Comparison of ENCODE assay signal across 30 cellular contexts in genomic region chr10:94683214-94684054, GRCh38. TPM values are rescaled to one million over a fixed set of nuclear protein-coding genes. Genes with fewer than 3 reads are reported as not detected.
A peak's percentile ranks its signal among the peaks of the same experiment; 100 is the strongest.
DNase-seq lines count a peak whose midpoint lies in the region; ATAC-seq and TF ChIP-seq lines count a peak whose summit lies in the region.
"Had no signal": no experiment of that assay in that cellular context is flagged by ENCODE, and none has a peak within 500 bp of the region (broad histone marks: within the 10 kb centered on the region; RNA-seq: fewer than 3 reads in every experiment).

Gene CYP2C18 (plus strand): TSS chr10:94683729. CDS start chr10:94683820, 91 bp downstream.

- ATAC-seq in Panc1 (peak; percentile 65; the same call in 1 of the 2 replicates), foreskin keratinocyte (peak; percentile 32)
- no peak for ATAC-seq in natural killer cell treated with Interleukin-12 subunit alpha and Interleukin-12 subunit beta and Interleukin-15 and Interleukin-18, amount 100 ng/mL, for 72 hours
- ATAC-seq: HCT116; sciatic nerve; stimulated activated naive B cell treated with anti-CD40 and anti-IgM and Interleukin-4, amounts not matched to agents 10 μg/mL and 1 μg/mL and 100 μg/mL, for 72 hours had no signal

- no peaks in the 10 kb centered on the region for H3K9me3 Mint-ChIP-seq in type B pancreatic cell
- peaks cover 6% of the 10 kb centered on the region for H3K9me3 Mint-ChIP-seq in natural killer cell treated with Interleukin-12 subunit alpha and Interleukin-12 subunit beta and Interleukin-15 and Interleukin-18, amount 100 ng/mL, for 72 hours

- H3K27ac Mint-ChIP-seq in type B pancreatic cell: peak within 1 kb of the TSS; percentile 26
- H3K27ac Mint-ChIP-seq in natural killer cell treated with Interleukin-12 subunit alpha and Interleukin-12 subunit beta and Interleukin-15 and Interleukin-18, amount 100 ng/mL, for 72 hours: no peak within 1 kb of the TSS
- H3K27ac Mint-ChIP-seq: stimulated activated naive B cell treated with anti-CD40 and anti-IgM and Interleukin-4, amounts not matched to agents 10 μg/mL and 1 μg/mL and 100 μg/mL, for 72 hours had no signal

- intact Hi-C loops in Panc1 (cut with micrococcal nuclease; ENCODE audit: unreplicated experiment): no loop called here
- intact Hi-C loops in uterus (cut with DNase I; ENCODE audit: low total_unique reads): no loop called here

- H3K27me3 ChIP-seq in Panc1 (ENCODE audit: control insufficient read depth, insufficient read depth, low read length) (peaks cover 4% of the 10 kb centered on the region; the same call in 1 of the 2 replicates), foreskin keratinocyte (no peaks in the 10 kb centered on the region), uterus (no peaks in the 10 kb centered on the region)
- H3K27me3 ChIP-seq: BE2C, testis had no signal

- H3K4me1 ChIP-seq in Panc1 (ENCODE audit: control insufficient read depth, insufficient read depth, low read length) (no peaks in the 10 kb centered on the region), foreskin keratinocyte (no peaks in the 10 kb centered on the region), uterus (no peaks in the 10 kb centered on the region)
- H3K4me1 ChIP-seq: BE2C, testis had no signal

- POLR2A ChIA-PET in Panc1 (lab: Charles Lee): no interaction called here

- no peaks in the 10 kb centered on the region for H3K36me3 Mint-ChIP-seq in type B pancreatic cell
- no peaks in the 10 kb centered on the region for H3K36me3 Mint-ChIP-seq in natural killer cell treated with Interleukin-12 subunit alpha and Interleukin-12 subunit beta and Interleukin-15 and Interleukin-18, amount 100 ng/mL, for 72 hours
- H3K36me3 Mint-ChIP-seq: stimulated activated naive B cell treated with anti-CD40 and anti-IgM and Interleukin-4, amounts not matched to agents 10 μg/mL and 1 μg/mL and 100 μg/mL, for 72 hours had no signal

- no peaks in the 10 kb centered on the region for H3K4me1 Mint-ChIP-seq in type B pancreatic cell (ENCODE audit: unreplicated experiment)
- no peaks in the 10 kb centered on the region for H3K4me1 Mint-ChIP-seq in natural killer cell treated with Interleukin-12 subunit alpha and Interleukin-12 subunit beta and Interleukin-15 and Interleukin-18, amount 100 ng/mL, for 72 hours (ENCODE audit: low read depth in 2 of 2)
- H3K4me1 Mint-ChIP-seq: stimulated activated naive B cell treated with anti-CD40 and anti-IgM and Interleukin-4, amounts not matched to agents 10 μg/mL and 1 μg/mL and 100 μg/mL, for 72 hours had no signal

- no peak within 1 kb of the TSS for H3K4me3 Mint-ChIP-seq in type B pancreatic cell
- no peak within 1 kb of the TSS for H3K4me3 Mint-ChIP-seq in natural killer cell treated with Interleukin-12 subunit alpha and Interleukin-12 subunit beta and Interleukin-15 and Interleukin-18, amount 100 ng/mL, for 72 hours
- H3K4me3 Mint-ChIP-seq: stimulated activated naive B cell treated with anti-CD40 and anti-IgM and Interleukin-4, amounts not matched to agents 10 μg/mL and 1 μg/mL and 100 μg/mL, for 72 hours had no signal

- no TSS peak for BruUV-seq in Panc1 (replicated peaks; lab: Mats Ljungman, UMichigan)

- in situ Hi-C loops in Panc1 (cut with HindIII; ENCODE audit: low pct_unique_long_range_greater_than_20kb, low sequenced_read_pairs): no loop called here

- no peak for DNase-seq in Panc1 (ENCODE audit: low read depth, low spot score)
- no peak for DNase-seq in foreskin keratinocyte
- DNase-seq in mucosa of gallbladder (ENCODE audit: low spot score): peak; percentile 23
- no peak for DNase-seq in type B pancreatic cell (ENCODE audit: extremely low spot score, unreplicated experiment)
- no peak for DNase-seq in NCI-H2196 treated with DMSO at 0.1 percent for 48 hours (lab: John Stamatoyannopoulos, UW; ENCODE audit: unreplicated experiment)
- DNase-seq in DMS153 treated with DMSO at 0.1 percent for 48 hours (lab: John Stamatoyannopoulos, UW; ENCODE audit: unreplicated experiment): no peak
- no peak for DNase-seq in natural killer cell treated with Interleukin-12 subunit alpha and Interleukin-12 subunit beta and Interleukin-15 and Interleukin-18, amount 100 ng/mL, for 72 hours (ENCODE audit: low spot score)
- DNase-seq in uterus: no peak
- DNase-seq: ACHN; activated CD4-positive, alpha-beta T cell treated with anti-CD3 and anti-CD28 coated beads for 48 hours; activated gamma-delta T cell; activated T-cell treated with anti-CD3 and anti-CD28 coated beads, Interleukin-2, amount 50 U/mL, for 1 hour; BE2C; DMS153; glutamatergic neuron; islet precursor cell; Kasumi-1; MV-4-11; NCI-H1694; NCI-H2171 treated with DMSO at 0.1 percent for 48 hours; posterior cingulate gyrus; SIG-M5; stimulated activated naive B cell treated with anti-CD40 and anti-IgM and Interleukin-4, amounts not matched to agents 10 μg/mL and 1 μg/mL and 100 μg/mL, for 72 hours; testis had no signal

- H3K36me3 ChIP-seq in Panc1 (ENCODE audit: control insufficient read depth, insufficient read depth, low read length) (no peaks in the 10 kb centered on the region), uterus (no peaks in the 10 kb centered on the region)
- H3K36me3 ChIP-seq: BE2C had no signal

- H3K9me3 ChIP-seq in Panc1 (ENCODE audit: control insufficient read depth, insufficient read depth, low read depth, low read length) (no peaks in the 10 kb centered on the region), uterus (peaks cover 0 to 4% of the 10 kb centered on the region in 2 donors)
- H3K9me3 ChIP-seq: BE2C, testis had no signal

- H3K4me3 ChIP-seq in Panc1 (ENCODE audit: low read depth in 2 of 2, low read length in 2 of 2): no peak within 1 kb of the TSS
- no peak within 1 kb of the TSS for H3K4me3 ChIP-seq in uterus
- H3K4me3 ChIP-seq: testis had no signal

- no peak within 1 kb of the TSS for H3K27ac ChIP-seq in Panc1 (ENCODE audit: low read length)
- no peak within 1 kb of the TSS for H3K27ac ChIP-seq in foreskin keratinocyte
- H3K27ac ChIP-seq in uterus: no peak within 1 kb of the TSS
- H3K27ac ChIP-seq: testis, VCaP had no signal

- CTCF ChIA-PET in Panc1 (lab: Charles Lee): interaction anchor here (0.7 kb wide), 1 partner anchor 63 kb away, joined by 3 read pairs; no protein-coding TSS in a partner anchor

- TF ChIP-seq CTCF in Panc1 (IDR thresholded peaks at IDR 0.05) (no peak), foreskin keratinocyte (conservative IDR thresholded peaks at IDR 0.05) (no peak), type B pancreatic cell (conservative IDR thresholded peaks at IDR 0.05) (no peak), uterus (IDR thresholded peaks at IDR 0.05) (no peak)

- H3K27me3 Mint-ChIP-seq in type B pancreatic cell: no peaks in the 10 kb centered on the region
- no peaks in the 10 kb centered on the region for H3K27me3 Mint-ChIP-seq in natural killer cell treated with Interleukin-12 subunit alpha and Interleukin-12 subunit beta and Interleukin-15 and Interleukin-18, amount 100 ng/mL, for 72 hours

- no peak for TF ChIP-seq POLR2A in uterus (IDR thresholded peaks at IDR 0.05)

RNA-seq across cellular contexts. Expression of gene CYP2C18, which starts in this region (rescaled TPM):
- not detected for total RNA-seq in Panc1 (2021; ENCODE audit: unreplicated experiment)
- not detected for polyA plus RNA-seq in Panc1 (2012; ENCODE audit: insufficient read length)
- total RNA-seq in foreskin keratinocyte: not detected in 2 replicates
- polyA plus RNA-seq in foreskin keratinocyte: not detected in 2 replicates
- total RNA-seq in mucosa of gallbladder: 45.8 TPM
- total RNA-seq in type B pancreatic cell (ENCODE audit: low replicate concordance): 1.8 and 2.0 TPM in 2 replicates
- not detected for total RNA-seq in natural killer cell treated with Interleukin-12 subunit alpha and Interleukin-12 subunit beta and Interleukin-15 and Interleukin-18, amount 100 ng/mL, for 72 hours
- total RNA-seq in uterus: not detected
- total RNA-seq: activated CD8-positive, alpha-beta memory T cell treated with anti-CD3 and anti-CD28 coated beads for 36 hours; endothelial cell of umbilical vein; lung microvascular endothelial cell; sciatic nerve had no signal
- polyA plus RNA-seq: endothelial cell of umbilical vein had no signal

Comparison
In these comparisons a context has a peak if more than half of its experiments do, and no peak if none do; other contexts are left out.
1. RNA of gene CYP2C18 (total RNA-seq): 45.8 TPM in mucosa of gallbladder (single experiment); 1.8 to 2.0 TPM in type B pancreatic cell, not detected in natural killer cell treated with Interleukin-12 subunit alpha and Interleukin-12 subunit beta and Interleukin-15 and Interleukin-18, amount 100 ng/mL, for 72 hours, not detected in Panc1 (single experiment), not detected in foreskin keratinocyte and not detected in uterus; every median in the first group is over 10 times any median in the second.
2. Peak in ATAC-seq in Panc1; RNA of the gene not detected or under 1 TPM.
3. Peak in ATAC-seq in foreskin keratinocyte; RNA of the gene not detected or under 1 TPM.